Comparison of ENCODE assay signal across 21 cellular contexts in the genomic region with DNA sequence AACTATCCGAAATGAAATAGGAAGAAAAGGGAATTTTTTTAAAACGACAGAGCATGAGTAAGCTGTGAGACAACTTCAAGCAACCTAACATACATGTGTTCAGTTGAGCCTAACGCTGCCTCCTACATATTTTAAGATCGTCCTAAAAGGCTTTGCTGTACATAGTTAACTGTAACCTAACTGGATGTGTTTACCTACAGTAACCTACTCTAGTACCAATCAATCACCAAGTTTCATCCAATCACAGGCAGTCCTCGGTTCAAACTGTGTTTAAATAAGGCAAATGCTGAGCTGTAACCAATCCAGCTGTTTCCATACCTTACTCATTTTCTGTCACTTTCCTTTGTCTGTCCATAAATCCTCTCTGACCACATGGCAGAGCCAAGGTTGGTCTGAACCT. TPM values are rescaled to one million over a fixed set of nuclear protein-coding genes. Genes with fewer than 3 reads are reported as not detected.
DNase-seq lines count a peak whose midpoint lies in the region; ATAC-seq, FAIRE-seq and TF ChIP-seq lines count a peak whose summit lies in the region.
"Had no signal": no experiment of that assay in that cellular context is flagged by ENCODE, and none has a peak within 500 bp of the region (broad histone marks: within the 10 kb centered on the region; RNA-seq: fewer than 3 reads in every experiment).

No MANE protein-coding gene starts in this region.

- DNase-seq in GM12892 (ENCODE audit: insufficient read length) (no peak), RKO (ENCODE audit: low spot score) (peak; percentile 40), choroid plexus epithelial cell (ENCODE audit: low read depth) (peak; percentile 22), memory B cell (ENCODE audit: low spot score in 2 of 2) (no peak), GDM1 (lab: John Stamatoyannopoulos, UW) (no peak), SKM-1 (lab: John Stamatoyannopoulos, UW; ENCODE audit: unreplicated experiment) (no peak)
- DNase-seq: activated CD4-positive, alpha-beta T cell treated with anti-CD3 and anti-CD28 coated beads, Interleukin-2, amount 50 U/mL, for 48 hours; activated naive CD8-positive, alpha-beta T cell treated with anti-CD3 and anti-CD28 coated beads, Interleukin-2, amount 50 U/mL, for 24 hours; activated T-cell treated with anti-CD3 and anti-CD28 coated beads, Interleukin-2, amount 50 U/mL, for 1 hour; central memory CD4-positive, alpha-beta T cell; effector memory CD8-positive, alpha-beta T cell; gastrocnemius medialis; Kasumi-1; left lung; NCI-H1436 treated with DMSO at 0.1 percent for 48 hours; NCI-H82; occipital lobe had no signal

- H3K36me3 Mint-ChIP-seq in memory B cell: peaks cover 42% of the 10 kb centered on the region

- peaks cover 12% of the 10 kb centered on the region for H3K4me1 Mint-ChIP-seq in memory B cell
- H3K4me1 Mint-ChIP-seq: B cell had no signal

- H3K4me3 Mint-ChIP-seq in memory B cell: no peak overlapping the region
- H3K4me3 Mint-ChIP-seq: activated naive CD8-positive, alpha-beta T cell treated with anti-CD3 and anti-CD28 coated beads, Interleukin-2, amount 50 U/mL, for 24 hours; B cell; effector memory CD8-positive, alpha-beta T cell had no signal

- ATAC-seq in memory B cell (ENCODE audit: low read depth): no peak
- ATAC-seq in HG02852 (IDR thresholded peaks at IDR 0.05; ENCODE audit: unreplicated experiment): no peak
- ATAC-seq: activated naive CD8-positive, alpha-beta T cell treated with anti-CD3 and anti-CD28 coated beads, Interleukin-2, amount 50 U/mL, for 24 hours; effector memory CD8-positive, alpha-beta T cell; gastrocnemius medialis; left lung had no signal

- H3K4me3 ChIP-seq in choroid plexus epithelial cell (ENCODE audit: low read depth, low read length): no peak overlapping the region
- H3K4me3 ChIP-seq: gastrocnemius medialis, HAP-1, left lung, skin epidermis had no signal

- FAIRE-seq in GM12892 (lab: Jason Lieb, UNC): peak; percentile 14

- peak overlapping the region; percentile 62 for H3K27ac Mint-ChIP-seq in memory B cell
- H3K27ac Mint-ChIP-seq: activated naive CD8-positive, alpha-beta T cell treated with anti-CD3 and anti-CD28 coated beads, Interleukin-2, amount 50 U/mL, for 24 hours; B cell had no signal

- no peaks in the 10 kb centered on the region for H3K27me3 Mint-ChIP-seq in memory B cell
- H3K27me3 Mint-ChIP-seq: activated naive CD8-positive, alpha-beta T cell treated with anti-CD3 and anti-CD28 coated beads, Interleukin-2, amount 50 U/mL, for 24 hours; B cell; effector memory CD8-positive, alpha-beta T cell had no signal

- TF ChIP-seq POLR2A in GM12892 (IDR thresholded peaks at IDR 0.05; ENCODE audit: low read depth, low read length): no peak

- TF ChIP-seq CTCF in choroid plexus epithelial cell (conservative IDR thresholded peaks at IDR 0.05; ENCODE audit: low read depth, low read length): no peak

- H3K9me3 Mint-ChIP-seq in memory B cell: peaks cover 5% of the 10 kb centered on the region
- H3K9me3 Mint-ChIP-seq: activated naive CD8-positive, alpha-beta T cell treated with anti-CD3 and anti-CD28 coated beads, Interleukin-2, amount 50 U/mL, for 24 hours had no signal

RNA-seq across cellular contexts. Expression of a gene that starts 17.1 kb away (rescaled TPM):
- polyA plus RNA-seq in GM12892 (2012; ENCODE audit: missing spikeins): 30.2 TPM

RNA-seq across cellular contexts. Expression of a gene that starts 17.1 kb away (rescaled TPM):
- 12.1 TPM for polyA plus RNA-seq in GM12892 (2012; ENCODE audit: missing spikeins)

RNA-seq across cellular contexts. Expression of a gene that starts 58.7 kb away (rescaled TPM):
- 0.28 TPM for polyA plus RNA-seq in GM12892 (2012; ENCODE audit: missing spikeins)

Comparison
In these comparisons a context has a peak if more than half of its experiments do, and no peak if none do; other contexts are left out.
1. DNase-seq: peak in RKO (single experiment) and choroid plexus epithelial cell (single experiment); none in GM12892 (single experiment), memory B cell (0 of 2), GDM1 (single experiment) and SKM-1 (single experiment).